ENCODE assay signal across 8 cellular contexts in genomic region chr5:132557425-132557805, GRCh38. TPM values are rescaled to one million over a fixed set of nuclear protein-coding genes. Genes with fewer than 3 reads are reported as not detected.
A peak's percentile ranks its signal among the peaks of the same experiment; 100 is the strongest.
DNase-seq lines count a peak whose midpoint lies in the region; ATAC-seq and TF ChIP-seq lines count a peak whose summit lies in the region.

No MANE protein-coding gene starts in this region.

- H3K27ac Mint-ChIP-seq in IgD-negative memory B cell (peak overlapping the region; percentile 95 to 99 (median 97)), activated B cell treated with CpG ODN at 0.5 μM for 24 hours (peak overlapping the region; percentile 94)

- peak; percentile 26 for ATAC-seq in activated B cell treated with CpG ODN at 0.5 μM for 24 hours (ENCODE audit: low read depth)

- H3K4me1 Mint-ChIP-seq in IgD-negative memory B cell (peaks cover 10 to 26% (median 20%) of the 10 kb centered on the region in 3 donors), activated B cell treated with CpG ODN at 0.5 μM for 24 hours (peaks cover 28% of the 10 kb centered on the region)

- no peaks in the 10 kb centered on the region for H3K9me3 ChIP-seq in endocrine pancreas (ENCODE audit: control insufficient read depth, low read length)

- H3K27me3 ChIP-seq in endocrine pancreas (ENCODE audit: control insufficient read depth, insufficient read depth, low read length), result no peaks in the 10 kb centered on the region

- no peaks in the 10 kb centered on the region for H3K27me3 Mint-ChIP-seq in IgD-negative memory B cell
- no peaks in the 10 kb centered on the region for H3K27me3 Mint-ChIP-seq in activated B cell treated with CpG ODN at 0.5 μM for 24 hours

- POLR2A ChIA-PET in activated B cell treated with CpG ODN at 0.5 μM for 24 hours (lab: Charles Lee), result interaction anchor here (0.9 to 1.3 kb wide), 12 partner anchors 21 to 1669 kb away, joined by 3 to 17 read pairs (median 4); partner anchors contain the start of genes GDF9, HSPA4, IRF1 and PPP2CA

- no peaks in the 10 kb centered on the region for H3K36me3 ChIP-seq in endocrine pancreas (ENCODE audit: control insufficient read depth, insufficient read depth, low read length)

- peak overlapping the region; percentile 75 for H3K27ac ChIP-seq in temporal lobe (ENCODE audit: low read depth, low read length)

- CTCF ChIA-PET in activated B cell treated with CpG ODN at 0.5 μM for 24 hours (lab: Charles Lee), result interaction anchor here (1.0 kb wide), 1 partner anchor 31 kb away, joined by 3 read pairs; no protein-coding TSS in a partner anchor

- peak overlapping the region; percentile 92 for H3K9ac ChIP-seq in endocrine pancreas (ENCODE audit: control insufficient read depth, insufficient read depth, low read length)

- H3K4me3 ChIP-seq in endocrine pancreas (ENCODE audit: control insufficient read depth, insufficient read depth, low read length), result peak overlapping the region; percentile 91

- peak; percentile 17 for DNase-seq in DMS114 treated with DMSO at 0.1 percent for 48 hours (lab: John Stamatoyannopoulos, UW; ENCODE audit: unreplicated experiment)
- peak; percentile 42 for DNase-seq in GM20000 (ENCODE audit: low spot score)
- peak; percentile 26 for DNase-seq in activated B cell treated with CpG ODN at 0.5 μM for 24 hours
- DNase-seq in mucosa of gallbladder (ENCODE audit: low spot score), result peak; percentile 85
- DNase-seq in NCI-H226, result no peak

- H3K4me1 ChIP-seq in endocrine pancreas (ENCODE audit: control insufficient read depth, insufficient read depth, low read length), result peaks cover 5% of the 10 kb centered on the region

- H3K4me3 Mint-ChIP-seq in IgD-negative memory B cell (peak overlapping the region; percentile 93 to 98 (median 96)), activated B cell treated with CpG ODN at 0.5 μM for 24 hours (peak overlapping the region; percentile 97)

- H3K36me3 Mint-ChIP-seq in IgD-negative memory B cell (no peaks in the 10 kb centered on the region), activated B cell treated with CpG ODN at 0.5 μM for 24 hours (ENCODE audit: low read depth) (peaks cover 15% of the 10 kb centered on the region)

- intact Hi-C loops in activated B cell treated with CpG ODN at 0.5 μM for 24 hours (cut with micrococcal nuclease), result loop anchor here (2.0 to 10.0 kb wide), 3 partner anchors 67 to 763 kb away; partner anchors contain the start of genes FNIP1 and IRF1

- peaks cover 0 to 5% (median 0%) of the 10 kb centered on the region in 3 donors for H3K9me3 Mint-ChIP-seq in IgD-negative memory B cell
- peaks cover 3% of the 10 kb centered on the region for H3K9me3 Mint-ChIP-seq in activated B cell treated with CpG ODN at 0.5 μM for 24 hours

- TF ChIP-seq CTCF in GM20000 (IDR thresholded peaks at IDR 0.05; ENCODE audit: extremely low read depth, missing control alignments) (no peak), activated B cell treated with CpG ODN at 0.5 μM for 24 hours (IDR thresholded peaks at IDR 0.05) (no peak)

RNA-seq across cellular contexts. Expression of gene RAD50, which starts 0.6 kb away (rescaled TPM):
- polyA plus RNA-seq in IgD-negative memory B cell, result 33.4 TPM
- total RNA-seq in activated B cell treated with CpG ODN at 0.5 μM for 24 hours (42.5 and 42.6 TPM in 2 replicates), mucosa of gallbladder (37.3 TPM), temporal lobe (39.8 TPM)

RNA-seq across cellular contexts. Expression of gene IL5, which starts 14.1 kb away (rescaled TPM):
- polyA plus RNA-seq in IgD-negative memory B cell, result not detected
- not detected in 2 replicates for total RNA-seq in activated B cell treated with CpG ODN at 0.5 μM for 24 hours
- not detected for total RNA-seq in mucosa of gallbladder
- total RNA-seq in temporal lobe, result not detected
